ENCODE assay signal across 15 cellular contexts in genomic region chr5:131288328-131288727, GRCh38. TPM values are rescaled to one million over a fixed set of nuclear protein-coding genes. Genes with fewer than 3 reads are reported as not detected.
A peak's percentile ranks its signal among the peaks of the same experiment; 100 is the strongest.
DNase-seq lines count a peak whose midpoint lies in the region; ATAC-seq, FAIRE-seq and TF ChIP-seq lines count a peak whose summit lies in the region.
"Had no signal": no experiment of that assay in that cellular context is flagged by ENCODE, and none has a peak within 500 bp of the region (broad histone marks: within the 10 kb centered on the region; RNA-seq: fewer than 3 reads in every experiment).

No MANE protein-coding gene starts in this region.

- ATAC-seq in RWPE2 (ENCODE audit: low read depth) (peak; percentile 14; the same call in 1 of the 3 replicates), gastroesophageal sphincter (no peak)
- ATAC-seq: lower lobe of right lung had no signal

- TF ChIP-seq CTCF in RWPE2 (IDR thresholded peaks at IDR 0.05; ENCODE audit: poor library complexity, severe bottlenecking) (no peak), foreskin fibroblast (IDR thresholded peaks at IDR 0.05; ENCODE audit: low read depth, low read length) (no peak), gastroesophageal sphincter (IDR thresholded peaks at IDR 0.05) (no peak)

- no peaks in the 10 kb centered on the region for H3K27me3 ChIP-seq in CD8-positive, alpha-beta memory T cell (ENCODE audit: insufficient read depth, low read length, poor library complexity, severe bottlenecking)
- H3K27me3 ChIP-seq in RWPE2 (ENCODE audit: insufficient read depth, poor library complexity, severe bottlenecking) = no peaks in the 10 kb centered on the region
- H3K27me3 ChIP-seq in small intestine (ENCODE audit: control insufficient read depth in 2 of 2, insufficient read depth in 2 of 2, low read length in 2 of 2) = no peaks in the 10 kb centered on the region
- no peaks in the 10 kb centered on the region for H3K27me3 ChIP-seq in gastroesophageal sphincter
- H3K27me3 ChIP-seq: Peyer's patch, suprapubic skin had no signal

- peaks cover 88% of the 10 kb centered on the region for H3K4me1 ChIP-seq in CD8-positive, alpha-beta memory T cell (ENCODE audit: insufficient read depth, low read length)
- H3K4me1 ChIP-seq in RWPE2 (ENCODE audit: insufficient read depth, poor library complexity, severe bottlenecking) = peaks cover 3% of the 10 kb centered on the region
- H3K4me1 ChIP-seq in small intestine (ENCODE audit: control insufficient read depth in 2 of 2, insufficient read depth in 1 of 2, low read depth in 1 of 2, low read length in 1 of 2) = peaks cover 2 to 4% of the 10 kb centered on the region in 2 donors
- no peaks in the 10 kb centered on the region for H3K4me1 ChIP-seq in gastroesophageal sphincter

- H3K27ac Mint-ChIP-seq in CD8-positive, alpha-beta memory T cell = peak overlapping the region; percentile 82 to 99 (median 92)
- peak overlapping the region; percentile 84 to 97 (median 89) for H3K27ac Mint-ChIP-seq in immature natural killer cell
- H3K27ac Mint-ChIP-seq: dendritic cell treated with granulocyte-macrophage colony-stimulating factor and Interleukin-4, amounts not matched to agents 40 ng/mL and 50 ng/mL, for 4 days had no signal

- peak overlapping the region; percentile 26 for H3K4me3 ChIP-seq in CD8-positive, alpha-beta memory T cell (ENCODE audit: low read length)
- H3K4me3 ChIP-seq in RWPE2 (ENCODE audit: severe bottlenecking) (no peak overlapping the region), foreskin fibroblast (ENCODE audit: low read depth in 1 of 2, low read length in 2 of 2) (no peak overlapping the region), small intestine (ENCODE audit: low read depth in 1 of 2, low read length in 2 of 2) (no peak overlapping the region), gastroesophageal sphincter (no peak overlapping the region)
- H3K4me3 ChIP-seq: skin epidermis, suprapubic skin had no signal

- H3K4me3 Mint-ChIP-seq in CD8-positive, alpha-beta memory T cell = peak overlapping the region; percentile 70 to 91 (median 87)
- peak overlapping the region; percentile 44 to 85 (median 71) for H3K4me3 Mint-ChIP-seq in immature natural killer cell
- H3K4me3 Mint-ChIP-seq: dendritic cell treated with granulocyte-macrophage colony-stimulating factor and Interleukin-4, amounts not matched to agents 40 ng/mL and 50 ng/mL, for 4 days had no signal

- POLR2A ChIA-PET in CD8-positive, alpha-beta memory T cell (lab: Charles Lee) = interaction anchor here (0.6 to 1.7 kb wide), 4 partner anchors 9 to 74 kb away, joined by 3 to 5 read pairs (median 4); partner anchors contain the start of gene CDC42SE2

- H3K4me1 Mint-ChIP-seq in CD8-positive, alpha-beta memory T cell = peaks cover 70 to 93% (median 88%) of the 10 kb centered on the region in 3 donors
- H3K4me1 Mint-ChIP-seq in immature natural killer cell = peaks cover 76 to 83% of the 10 kb centered on the region in 2 donors

- no peaks in the 10 kb centered on the region for H3K27me3 Mint-ChIP-seq in CD8-positive, alpha-beta memory T cell
- H3K27me3 Mint-ChIP-seq in immature natural killer cell (ENCODE audit: low read depth in 3 of 3) = peaks cover 0 to 4% (median under 1%) of the 10 kb centered on the region in 3 donors
- H3K27me3 Mint-ChIP-seq: dendritic cell treated with granulocyte-macrophage colony-stimulating factor and Interleukin-4, amounts not matched to agents 40 ng/mL and 50 ng/mL, for 4 days had no signal

- H3K36me3 Mint-ChIP-seq in CD8-positive, alpha-beta memory T cell = peaks cover 0 to 63% (median 9%) of the 10 kb centered on the region in 3 donors
- H3K36me3 Mint-ChIP-seq in immature natural killer cell = peaks cover 0 to 6% (median 0%) of the 10 kb centered on the region in 3 donors

- FAIRE-seq in GM19239 (lab: Jason Lieb, UNC) (peak; percentile 65), small intestine (lab: Jason Lieb, UNC) (no peak)

- CTCF ChIA-PET in CD8-positive, alpha-beta memory T cell (lab: Charles Lee) = no interaction called here

- no peak for DNase-seq in CD8-positive, alpha-beta memory T cell
- no peak for DNase-seq in GM19239 (ENCODE audit: insufficient read length, low spot score)
- DNase-seq in RWPE2 (ENCODE audit: low spot score) = no peak
- DNase-seq in immature natural killer cell = no peak
- no peak for DNase-seq in DMS153 (lab: John Stamatoyannopoulos, UW)
- no peak for DNase-seq in foreskin fibroblast
- DNase-seq in small intestine = no peak
- DNase-seq: lower lobe of right lung, NCI-H524, nucleus accumbens, Peyer's patch had no signal

- no peaks in the 10 kb centered on the region for H3K9me3 ChIP-seq in CD8-positive, alpha-beta memory T cell (ENCODE audit: low read length)
- H3K9me3 ChIP-seq in RWPE2 (ENCODE audit: severe bottlenecking) (no peaks in the 10 kb centered on the region), small intestine (ENCODE audit: control insufficient read depth, low read depth) (no peaks in the 10 kb centered on the region), gastroesophageal sphincter (no peaks in the 10 kb centered on the region)
- H3K9me3 ChIP-seq: lower lobe of right lung, Peyer's patch, suprapubic skin had no signal

- no peak for TF ChIP-seq EP300 in gastroesophageal sphincter (IDR thresholded peaks at IDR 0.05)

- no peak for TF ChIP-seq POLR2A in gastroesophageal sphincter (IDR thresholded peaks at IDR 0.05)

- 47 to 72% (median 52%) methylated on average over 1 of the region's 1 CpG for WGBS in small intestine, 3 donors
- 89 to 100% methylated on average over 1 of the region's 1 CpG for WGBS in gastroesophageal sphincter (ENCODE audit: low coverage in 1 of 2), 2 donors

- H3K36me3 ChIP-seq in CD8-positive, alpha-beta memory T cell (ENCODE audit: insufficient read depth, low read length) = no peaks in the 10 kb centered on the region
- H3K36me3 ChIP-seq in RWPE2 (ENCODE audit: low read depth) (peaks cover 25% of the 10 kb centered on the region; the same call in 1 of the 2 replicates), small intestine (ENCODE audit: control insufficient read depth in 2 of 2, insufficient read depth in 2 of 2, low read length in 2 of 2) (no peaks in the 10 kb centered on the region), gastroesophageal sphincter (no peaks in the 10 kb centered on the region)
- H3K36me3 ChIP-seq: suprapubic skin had no signal

- no peaks in the 10 kb centered on the region for H3K9me3 Mint-ChIP-seq in CD8-positive, alpha-beta memory T cell
- H3K9me3 Mint-ChIP-seq in immature natural killer cell = no peaks in the 10 kb centered on the region
- H3K9me3 Mint-ChIP-seq: dendritic cell treated with granulocyte-macrophage colony-stimulating factor and Interleukin-4, amounts not matched to agents 40 ng/mL and 50 ng/mL, for 4 days had no signal

- H3K27ac ChIP-seq in CD8-positive, alpha-beta memory T cell (ENCODE audit: low read depth, low read length) = peak overlapping the region; percentile 5
- H3K27ac ChIP-seq in RWPE2 (ENCODE audit: poor library complexity, severe bottlenecking) (no peak overlapping the region), small intestine (ENCODE audit: low read depth in 1 of 2, low read length in 1 of 2) (peak overlapping the region in 1 of 2 donors; percentile 64), gastroesophageal sphincter (no peak overlapping the region)
- H3K27ac ChIP-seq: lower lobe of right lung, suprapubic skin had no signal

RNA-seq across cellular contexts. Expression of gene CDC42SE2, which starts 24.5 kb away (rescaled TPM):
- total RNA-seq in CD8-positive, alpha-beta memory T cell = 100 to 1,000 TPM; 125 to 131 TPM
- polyA plus RNA-seq in CD8-positive, alpha-beta memory T cell = 460 TPM
- polyA plus RNA-seq in immature natural killer cell (100 to 1,000 TPM; 296 to 536 (median 342) TPM), small intestine (10 to 100 TPM; 36.0 to 60.3 (median 58.6) TPM)
- 10 to 100 TPM; 25.2 to 38.7 (median 30.1) TPM for total RNA-seq in gastroesophageal sphincter
